10 cellular contexts compared by ENCODE assay signal in the genomic region with DNA sequence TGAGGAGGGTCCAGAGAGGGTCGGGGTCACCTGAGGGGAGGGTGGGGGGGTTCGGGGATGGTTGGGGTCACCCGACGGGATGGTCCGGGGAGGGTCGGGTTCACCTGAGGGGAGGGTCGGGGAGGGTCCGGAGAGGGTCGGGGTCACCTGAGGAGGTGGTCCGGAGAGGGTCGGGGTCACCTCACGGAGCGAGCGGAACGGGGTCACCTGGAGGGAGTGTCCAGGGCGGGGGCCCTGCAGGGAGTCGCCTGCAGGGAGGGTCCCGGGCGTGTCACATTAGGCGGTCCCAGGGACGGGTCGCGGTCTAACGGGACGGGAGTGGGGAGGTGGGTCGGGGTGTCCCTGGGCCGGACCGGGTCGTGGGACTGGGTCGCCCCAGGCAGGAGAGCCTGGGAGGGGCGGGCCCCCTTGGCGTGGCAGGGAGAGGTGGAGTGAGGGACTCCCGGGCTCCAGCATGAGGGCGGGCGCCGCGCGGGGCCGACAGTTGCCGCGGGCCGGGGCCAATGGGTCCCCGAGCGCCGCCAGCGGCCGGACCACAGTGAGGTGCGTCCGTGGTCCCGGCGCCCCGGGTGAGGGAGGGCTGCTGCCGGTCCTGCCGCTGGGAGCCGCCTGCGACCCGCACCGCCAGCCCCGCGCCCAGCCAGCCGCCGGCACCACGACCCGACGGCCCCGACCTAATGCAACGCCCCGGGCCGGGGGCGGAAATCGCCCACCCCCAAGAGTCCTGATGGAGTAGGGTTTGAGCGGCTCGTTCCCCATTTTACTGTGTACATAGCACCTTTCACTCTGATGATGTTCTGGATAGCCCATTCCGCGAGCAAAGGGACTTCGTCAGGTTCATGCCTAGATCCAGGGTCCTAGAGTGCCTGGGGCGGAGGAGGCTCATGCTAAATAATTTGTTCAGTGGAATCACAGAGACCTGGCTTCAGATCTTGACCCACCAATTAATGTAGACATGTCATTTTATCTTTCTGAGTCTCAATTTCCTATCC. TPM values are rescaled to one million over a fixed set of nuclear protein-coding genes. Genes with fewer than 3 reads are reported as not detected.
DNase-seq lines count a peak whose midpoint lies in the region; TF ChIP-seq lines count a peak whose summit lies in the region.
"Had no signal": no experiment of that assay in that cellular context is flagged by ENCODE, and none has a peak within 500 bp of the region (broad histone marks: within the 10 kb centered on the region; RNA-seq: fewer than 3 reads in every experiment).

No MANE protein-coding gene starts in this region.

- no peak overlapping the region for H3K9ac ChIP-seq in endodermal cell (ENCODE audit: extremely low read depth, low read length, poor library complexity, severe bottlenecking)

- no peaks in the 10 kb centered on the region for H3K36me3 ChIP-seq in endodermal cell (ENCODE audit: control insufficient read depth, insufficient read depth, low read length)
- no peaks in the 10 kb centered on the region for H3K36me3 ChIP-seq in uterus
- no peaks in the 10 kb centered on the region for H3K36me3 ChIP-seq in OCI-LY7 (ENCODE audit: insufficient read depth, low read length)
- H3K36me3 ChIP-seq: neutrophil, upper lobe of left lung had no signal

- H3K79me2 ChIP-seq in OCI-LY7 (ENCODE audit: insufficient read depth, low read depth, low read length): no peaks in the 10 kb centered on the region

- intact Hi-C loops in uterus (cut with DNase I; ENCODE audit: low total_unique reads) (no loop called here), OCI-LY7 (cut with micrococcal nuclease; ENCODE audit: unreplicated experiment) (loop anchor here (2.0 to 5.0 kb wide), 2 partner anchors 81 to 171 kb away; a partner anchor contains a TSS)

- peak; percentile 9 for DNase-seq in stimulated activated CD4-positive, alpha-beta T cell treated with anti-CD3 and anti-CD28 coated beads, Interleukin-4, amount 100 ng/mL, for 1 hour
- DNase-seq in stimulated activated CD4-positive, alpha-beta T cell treated with anti-CD3 and anti-CD28 coated beads, Interleukin-4, amount 100 ng/mL, for 4 hours: no peak
- DNase-seq in endodermal cell: peak; percentile 58
- DNase-seq in nephron progenitor cell: peak; percentile 29
- peak; percentile 27 to 30 for DNase-seq in uterus
- DNase-seq in NCI-H146 treated with DMSO at 0.1 percent for 48 hours (lab: John Stamatoyannopoulos, UW; ENCODE audit: unreplicated experiment): no peak
- DNase-seq in OCI-LY7 (ENCODE audit: low spot score): no peak
- DNase-seq in NCI-H1694 (lab: John Stamatoyannopoulos, UW): no peak

- POLR2A ChIA-PET in OCI-LY7 (lab: Charles Lee): no interaction called here

- H3K4me3 Mint-ChIP-seq in endodermal cell: no peak overlapping the region
- H3K4me3 Mint-ChIP-seq in nephron progenitor cell: no peak overlapping the region

- H3K9me2 ChIP-seq in OCI-LY7 (ENCODE audit: insufficient read depth, low read length): no peaks in the 10 kb centered on the region

- H2AFZ ChIP-seq in OCI-LY7 (ENCODE audit: low read length): no peak overlapping the region

- no peak for TF ChIP-seq POLR2A in uterus (IDR thresholded peaks at IDR 0.05)

- CTCF ChIA-PET in OCI-LY7 (lab: Charles Lee; ENCODE audit: unreplicated experiment): no interaction called here

- BruUV-seq in OCI-LY7 (replicated peaks; lab: Mats Ljungman, UMichigan): no TSS peak

- H3K27me3 ChIP-seq in endodermal cell (ENCODE audit: control insufficient read depth, insufficient read depth, low read length, poor library complexity, severe bottlenecking) (peaks cover 54% of the 10 kb centered on the region), uterus (no peaks in the 10 kb centered on the region)
- H3K27me3 ChIP-seq: upper lobe of left lung had no signal

- H3K27ac ChIP-seq in endodermal cell (ENCODE audit: low read depth, low read length): no peak overlapping the region
- peak overlapping the region in 1 of 2 donors; percentile 65 for H3K27ac ChIP-seq in uterus
- no peak overlapping the region for H3K27ac ChIP-seq in OCI-LY7 (ENCODE audit: low read depth, low read length, poor library complexity, severe bottlenecking)

- peaks cover 4% of the 10 kb centered on the region for H3K4me1 Mint-ChIP-seq in endodermal cell
- peaks cover 6% of the 10 kb centered on the region for H3K4me1 Mint-ChIP-seq in nephron progenitor cell

- TF ChIP-seq CTCF in endodermal cell (conservative IDR thresholded peaks at IDR 0.05) (peak; percentile 36), nephron progenitor cell (IDR thresholded peaks at IDR 0.05) (no peak), uterus (IDR thresholded peaks at IDR 0.05) (no peak), OCI-LY7 (conservative IDR thresholded peaks at IDR 0.05; ENCODE audit: low read length) (no peak)

- H3K9me3 Mint-ChIP-seq in endodermal cell (peaks cover 4% of the 10 kb centered on the region), nephron progenitor cell (peaks cover 7% of the 10 kb centered on the region)

- H3K27me3 Mint-ChIP-seq in endodermal cell (ENCODE audit: insufficient read depth): peaks cover 66% of the 10 kb centered on the region
- H3K27me3 Mint-ChIP-seq in nephron progenitor cell (ENCODE audit: low read depth, poor library complexity): peaks cover 84% of the 10 kb centered on the region

- H3K4me2 ChIP-seq in OCI-LY7 (ENCODE audit: low read length): no peak overlapping the region

- no peak overlapping the region for H3K27ac Mint-ChIP-seq in endodermal cell
- H3K27ac Mint-ChIP-seq in nephron progenitor cell: no peak overlapping the region

- 53 to 78% methylated on average over 27 to 77 of the region's 77 CpGs for WGBS in endodermal cell (ENCODE audit: insufficient coverage in 1 of 2, insufficient read length in 1 of 2), 2 experiments

- H3K9me3 ChIP-seq in endodermal cell (ENCODE audit: control insufficient read depth, low read length) (no peaks in the 10 kb centered on the region), uterus (no peaks in the 10 kb centered on the region), OCI-LY7 (ENCODE audit: low read length) (no peaks in the 10 kb centered on the region)
- H3K9me3 ChIP-seq: neutrophil, upper lobe of left lung had no signal

- H3K36me3 Mint-ChIP-seq in endodermal cell (ENCODE audit: low read depth) (peaks cover 2% of the 10 kb centered on the region), nephron progenitor cell (ENCODE audit: low read depth) (no peaks in the 10 kb centered on the region)

- H3K4me3 ChIP-seq in endodermal cell (ENCODE audit: low read length) (no peak overlapping the region), uterus (no peak overlapping the region), OCI-LY7 (ENCODE audit: low read depth, low read length, poor library complexity, severe bottlenecking) (no peak overlapping the region)

- no peaks in the 10 kb centered on the region for H3K4me1 ChIP-seq in endodermal cell (ENCODE audit: control insufficient read depth, insufficient read depth, low read length)
- no peaks in the 10 kb centered on the region for H3K4me1 ChIP-seq in uterus
- peaks cover 6% of the 10 kb centered on the region for H3K4me1 ChIP-seq in OCI-LY7 (ENCODE audit: insufficient read depth, low read length, poor library complexity, severe bottlenecking)

- no peaks in the 10 kb centered on the region for H4K20me1 ChIP-seq in OCI-LY7 (ENCODE audit: insufficient read depth, low read length)

RNA-seq across cellular contexts. Expression of a gene that starts 1.2 kb away (rescaled TPM):
- 1 to 10 TPM; 3.3 to 3.5 TPM for total RNA-seq in endodermal cell
- polyA plus RNA-seq in endodermal cell (2013, experiment 1 of 2): 12.2 TPM
- polyA plus RNA-seq in endodermal cell (2013, experiment 2 of 2): 11.0 TPM
- 10 to 100 TPM in 1 of 4 donors, 1 to 10 TPM in 3; 1.3 to 18.7 (median 4.7) TPM for total RNA-seq in uterus
- total RNA-seq in OCI-LY7 (2014; rRNA removed; shearing (Covaris generic)): not detected in 2 replicates
- total RNA-seq in OCI-LY7 (2022): 0.23 TPM in 1 of 2 replicates, not detected in the other

Comparison
In these comparisons a context has a peak if more than half of its experiments do, and no peak if none do; other contexts are left out.
1. DNase-seq: peak in stimulated activated CD4-positive, alpha-beta T cell treated with anti-CD3 and anti-CD28 coated beads, Interleukin-4, amount 100 ng/mL, for 1 hour (single experiment), endodermal cell (single experiment), nephron progenitor cell (single experiment) and uterus (2 of 2); none in stimulated activated CD4-positive, alpha-beta T cell treated with anti-CD3 and anti-CD28 coated beads, Interleukin-4, amount 100 ng/mL, for 4 hours (0 of 2), NCI-H146 treated with DMSO at 0.1 percent for 48 hours (single experiment), OCI-LY7 (single experiment) and NCI-H1694 (single experiment).